Comparison of ENCODE assay signal across 24 cellular contexts in the genomic region with DNA sequence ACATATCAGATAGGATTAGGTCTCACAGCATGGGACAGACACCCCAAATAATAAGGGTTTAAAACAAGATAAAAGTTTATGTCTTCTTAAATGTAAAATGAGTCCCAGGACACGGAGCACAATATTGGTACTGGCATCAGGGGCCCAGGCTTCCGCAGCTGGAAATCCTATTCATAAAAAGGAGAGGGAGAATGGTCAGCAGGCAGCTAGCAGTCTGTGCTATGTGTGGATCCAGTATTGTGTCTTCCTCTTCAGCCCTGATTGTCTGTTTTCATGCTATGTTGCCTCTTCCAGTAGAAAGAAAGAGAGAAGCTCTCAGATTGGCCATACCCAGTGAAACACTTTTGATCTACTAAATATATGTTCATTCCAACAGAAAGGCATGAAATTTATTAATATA.
"Had no signal": no experiment of that assay in that cellular context is flagged by ENCODE, and none has a peak within 500 bp of the region (broad histone marks: within the 10 kb centered on the region; RNA-seq: fewer than 3 reads in every experiment).

No MANE protein-coding gene starts in this region.

- H3K27ac ChIP-seq: brain microvascular endothelial cell, epithelial cell of prostate, esophagus squamous epithelium had no signal

- ATAC-seq: activated CD4-positive, alpha-beta T cell treated with anti-CD3 and anti-CD28 coated beads for 36 hours; activated CD8-positive, alpha-beta memory T cell treated with anti-CD3 and anti-CD28 coated beads, Interleukin-2, amount 10 ng/mL, durations not matched to agents 7 days and 5 days; activated CD8-positive, alpha-beta T cell treated with anti-CD3 and anti-CD28 coated beads, Interleukin-2, amount 10 ng/mL, durations not matched to agents 7 days and 5 days; activated naive CD4-positive, alpha-beta T cell treated with anti-CD3 and anti-CD28 coated beads, Interleukin-2, amount 50 U/mL, for 72 hours; activated T-cell treated with anti-CD3 and anti-CD28 coated beads, Interleukin-2, amount 50 U/mL, for 72 hours had no signal

- H3K27me3 ChIP-seq: brain microvascular endothelial cell, esophagus squamous epithelium had no signal

- DNase-seq: activated CD4-positive, alpha-beta memory T cell treated with anti-CD3 and anti-CD28 coated beads for 36 hours; activated CD4-positive, alpha-beta T cell treated with anti-CD3 and anti-CD28 coated beads for 36 hours; activated CD4-positive, alpha-beta T cell treated with anti-CD3 and anti-CD28 coated beads, Interleukin-2, amount 10 ng/mL, durations not matched to agents 24 days and 14 days; activated CD4-positive, CD25-positive, alpha-beta regulatory T cell; activated CD4-positive, CD25-positive, alpha-beta regulatory T cell treated with anti-CD3 and anti-CD28 coated beads, Interleukin-2, amount 50 U/mL, for 72 hours; activated CD8-positive, alpha-beta memory T cell treated with anti-CD3 and anti-CD28 coated beads, Interleukin-2, amount 10 ng/mL, durations not matched to agents 7 days and 5 days; activated CD8-positive, alpha-beta memory T cell treated with anti-CD3 and anti-CD28 coated beads, Interleukin-2, amount 50 U/mL, for 4 hours; activated CD8-positive, alpha-beta T cell treated with anti-CD3 and anti-CD28 coated beads, Interleukin-2, amount 10 ng/mL, durations not matched to agents 7 days and 5 days; activated gamma-delta T cell; activated naive CD4-positive, alpha-beta T cell; activated naive CD4-positive, alpha-beta T cell treated with anti-CD3 and anti-CD28 coated beads, Interleukin-2, amount 10 ng/mL, durations not matched to agents 7 days and 5 days; activated naive CD8-positive, alpha-beta T cell treated with anti-CD3 and anti-CD28 coated beads, Interleukin-2, amount 10 ng/mL, durations not matched to agents 7 days and 5 days; activated T-cell treated with anti-CD3 and anti-CD28 coated beads, Interleukin-2, amount 50 U/mL, for 1 hour; activated T-cell treated with anti-CD3 and anti-CD28 coated beads, Interleukin-2, amount 50 U/mL, for 72 hours; brain microvascular endothelial cell; cortex of kidney; dermis blood vessel endothelial cell; effector CD8-positive, alpha-beta T cell; esophagus squamous epithelium; foreskin melanocyte; glutamatergic neuron; T-helper 2 cell had no signal

- H3K9me3 ChIP-seq: esophagus squamous epithelium had no signal

- H3K4me3 ChIP-seq: esophagus squamous epithelium had no signal

- H3K36me3 ChIP-seq: brain microvascular endothelial cell, esophagus squamous epithelium had no signal
